12 cellular contexts compared by ENCODE assay signal in the genomic region with DNA sequence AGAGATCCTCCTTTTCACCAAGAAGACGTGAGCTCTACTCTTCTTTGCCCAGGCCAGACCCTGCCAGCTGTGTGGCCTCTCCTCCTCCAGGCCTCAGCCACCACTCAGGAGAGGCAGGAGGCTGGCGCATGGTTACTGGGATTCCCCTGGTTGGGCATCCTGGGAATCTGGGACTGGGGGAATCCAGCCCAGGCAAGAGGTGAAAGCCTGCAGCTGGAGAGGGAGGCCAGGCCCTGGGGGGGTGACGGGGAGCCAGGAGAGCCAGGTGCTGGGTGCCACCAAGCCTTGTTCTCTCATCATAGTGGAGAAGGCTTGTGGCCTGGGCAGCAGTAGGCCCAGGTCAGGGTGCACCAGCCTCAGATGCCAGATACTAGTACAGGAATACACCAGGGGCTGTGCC. TPM values are rescaled to one million over a fixed set of nuclear protein-coding genes. Genes with fewer than 3 reads are reported as not detected.
DNase-seq lines count a peak whose midpoint lies in the region; ATAC-seq, FAIRE-seq and TF ChIP-seq lines count a peak whose summit lies in the region.
"Had no signal": no experiment of that assay in that cellular context is flagged by ENCODE, and none has a peak within 500 bp of the region (broad histone marks: within the 10 kb centered on the region; RNA-seq: fewer than 3 reads in every experiment).

No MANE protein-coding gene starts in this region.

- H3K4me2 ChIP-seq in Karpas-422 (ENCODE audit: low read depth, low read length, poor library complexity, severe bottlenecking) (peak overlapping the region; percentile 13), parathyroid adenoma (ENCODE audit: low read length) (no peak overlapping the region)

- TF ChIP-seq CTCF in parathyroid adenoma (IDR thresholded peaks at IDR 0.05): no peak

- FAIRE-seq in frontal cortex (lab: Jason Lieb, UNC): no peak

- H3K36me3 ChIP-seq in ACC112 (ENCODE audit: insufficient read depth, low read length): no peaks in the 10 kb centered on the region
- no peaks in the 10 kb centered on the region for H3K36me3 ChIP-seq in Karpas-422 (ENCODE audit: insufficient read depth, low read length)
- no peaks in the 10 kb centered on the region for H3K36me3 ChIP-seq in parathyroid adenoma (ENCODE audit: control insufficient read depth, insufficient read depth, low read length)

- H3K4me3 ChIP-seq in ACC112 (ENCODE audit: low read depth, low read length): no peak overlapping the region
- H3K4me3 ChIP-seq in Karpas-422 (ENCODE audit: low read length): no peak overlapping the region
- no peak overlapping the region for H3K4me3 ChIP-seq in parathyroid adenoma (ENCODE audit: low read depth, low read length)
- H3K4me3 ChIP-seq: mucosa of descending colon had no signal

- H3K79me2 ChIP-seq in ACC112 (ENCODE audit: control insufficient read depth, insufficient read depth, low read length, unreplicated experiment): peaks cover 20% of the 10 kb centered on the region
- H3K79me2 ChIP-seq in Karpas-422 (ENCODE audit: low read length): no peaks in the 10 kb centered on the region
- H3K79me2 ChIP-seq in parathyroid adenoma: peaks cover 11% of the 10 kb centered on the region

- peaks cover 58% of the 10 kb centered on the region for H3K4me1 ChIP-seq in ACC112 (ENCODE audit: control insufficient read depth, insufficient read depth, low read length, unreplicated experiment)
- H3K4me1 ChIP-seq in Karpas-422 (ENCODE audit: low read length): peaks cover 27% of the 10 kb centered on the region
- peaks cover 13% of the 10 kb centered on the region for H3K4me1 ChIP-seq in parathyroid adenoma

- H2AFZ ChIP-seq in ACC112 (ENCODE audit: low read length, unreplicated experiment) (no peak overlapping the region), Karpas-422 (ENCODE audit: low read length) (no peak overlapping the region), parathyroid adenoma (no peak overlapping the region)

- no peak overlapping the region for H3K9ac ChIP-seq in Karpas-422 (ENCODE audit: low read length)
- no peak overlapping the region for H3K9ac ChIP-seq in parathyroid adenoma

- ATAC-seq in GM19397 (IDR thresholded peaks at IDR 0.05; ENCODE audit: unreplicated experiment): no peak

- H3K27ac ChIP-seq in ACC112 (ENCODE audit: low read depth, low read length): peak overlapping the region; percentile 39
- no peak overlapping the region for H3K27ac ChIP-seq in Karpas-422 (ENCODE audit: low read length)
- peak overlapping the region; percentile 52 for H3K27ac ChIP-seq in epithelial cell of prostate
- H3K27ac ChIP-seq in parathyroid adenoma: peak overlapping the region; percentile 68

- no peaks in the 10 kb centered on the region for H3K27me3 ChIP-seq in ACC112 (ENCODE audit: insufficient read depth, low read length)
- H3K27me3 ChIP-seq in Karpas-422 (ENCODE audit: low read length): no peaks in the 10 kb centered on the region
- H3K27me3 ChIP-seq in parathyroid adenoma (ENCODE audit: control insufficient read depth, insufficient read depth, low read length): no peaks in the 10 kb centered on the region

- no peaks in the 10 kb centered on the region for H3K9me2 ChIP-seq in Karpas-422 (replicated peaks; ENCODE audit: insufficient read depth, low read length)

- H4K20me1 ChIP-seq in Karpas-422 (ENCODE audit: insufficient read depth, low read depth, low read length): no peaks in the 10 kb centered on the region

- no peak for DNase-seq in Karpas-422
- DNase-seq in epithelial cell of prostate (ENCODE audit: low read depth, low spot score): no peak
- no peak for DNase-seq in effector CD4-positive, alpha-beta T cell
- DNase-seq in NCI-H2227 (lab: John Stamatoyannopoulos, UW; ENCODE audit: unreplicated experiment): no peak
- no peak for DNase-seq in frontal cortex (ENCODE audit: low spot score in 2 of 2)
- DNase-seq: cerebellar nuclear complex had no signal

- H3K9me3 ChIP-seq in Karpas-422 (ENCODE audit: low read length) (no peaks in the 10 kb centered on the region), parathyroid adenoma (ENCODE audit: control insufficient read depth, low read length) (no peaks in the 10 kb centered on the region)
- H3K9me3 ChIP-seq: mucosa of descending colon had no signal

RNA-seq across cellular contexts. Expression of a gene that starts 6.2 kb away (rescaled TPM):
- total RNA-seq in Karpas-422 (2014; rRNA removed; shearing (Covaris generic); ENCODE audit: low replicate concordance): 1.2 and 3.1 TPM in 2 replicates
- 0.41 TPM for total RNA-seq in frontal cortex

RNA-seq across cellular contexts. Expression of a gene that starts 11.0 kb away (rescaled TPM):
- 5.8 and 9.2 TPM in 2 replicates for total RNA-seq in Karpas-422 (2014; rRNA removed; shearing (Covaris generic); ENCODE audit: low replicate concordance)
- 10.6 TPM for total RNA-seq in frontal cortex

RNA-seq across cellular contexts. Expression of a gene that starts 16.3 kb away (rescaled TPM):
- not detected in 2 replicates for total RNA-seq in Karpas-422 (2014; rRNA removed; shearing (Covaris generic); ENCODE audit: low replicate concordance)
- total RNA-seq in frontal cortex: not detected
- total RNA-seq: glomerular endothelial cell, H4 had no signal

RNA-seq across cellular contexts. Expression of a gene that starts 23.5 kb away (rescaled TPM):
- total RNA-seq in Karpas-422 (2014; rRNA removed; shearing (Covaris generic); ENCODE audit: low replicate concordance): 0.07 and 2.6 TPM in 2 replicates
- total RNA-seq in frontal cortex: 5.3 TPM

RNA-seq across cellular contexts. Expression of a gene that starts 26.8 kb away (rescaled TPM):
- total RNA-seq in Karpas-422 (2014; rRNA removed; shearing (Covaris generic); ENCODE audit: low replicate concordance): 4.3 and 8.7 TPM in 2 replicates
- 4.1 TPM for total RNA-seq in frontal cortex
